22 cellular contexts compared by ENCODE assay signal in genomic region chr9:134987376-134987775, GRCh38.
"Had no signal": no experiment of that assay in that cellular context is flagged by ENCODE, and none has a peak within 500 bp of the region (broad histone marks: within the 10 kb centered on the region; RNA-seq: fewer than 3 reads in every experiment).

No MANE protein-coding gene starts in this region.

- H3K4me2 ChIP-seq: KMS-11 had no signal

- H3K36me3 ChIP-seq: SJSA1 had no signal

- H3K4me1 ChIP-seq: SJSA1 had no signal

- H3K9me3 ChIP-seq: SJSA1 had no signal

- H3K4me3 ChIP-seq: K562, SJSA1, SK-N-MC had no signal

- H3K27me3 ChIP-seq: SJSA1 had no signal

- H3K27ac Mint-ChIP-seq: IgD-negative memory B cell had no signal

- H3K4me1 Mint-ChIP-seq: IgD-negative memory B cell had no signal

- ATAC-seq: K562 had no signal

- DNase-seq: Kasumi-1, MM.1S, NCI-H1092 treated with DMSO at 0.1 percent for 48 hours, NCI-H1436, NCI-H187, NCI-H2029, NCI-H2081 treated with DMSO at 0.1 percent for 48 hours, NCI-H2171, NCI-H226, NCI-H446, NCI-H510A, NCI-H524 treated with DMSO at 0.1 percent for 48 hours, NCI-H69, NCI-H774, Right ventricle myocardium superior, SIG-M5 had no signal

- H3K4me3 Mint-ChIP-seq: IgD-negative memory B cell had no signal

- H3K27ac ChIP-seq: HL-60, KMS-11, SJSA1, SK-N-MC had no signal
